In the genomic region with DNA sequence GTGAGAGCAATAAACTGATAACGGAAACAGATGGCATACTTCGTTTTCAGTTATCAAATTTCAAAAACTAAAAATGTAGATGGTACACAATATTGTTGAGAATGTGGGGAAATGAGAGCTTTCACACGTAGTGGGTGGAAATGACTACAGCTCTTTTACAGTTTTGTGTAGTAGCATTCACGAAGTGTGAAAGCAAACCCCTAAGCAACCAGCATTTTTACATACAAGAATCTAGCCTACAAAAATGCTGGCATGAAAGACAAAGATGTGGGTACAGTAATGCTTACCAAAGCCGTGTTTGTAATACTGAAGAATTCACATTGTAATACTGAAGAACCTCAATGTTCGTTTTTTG, we compare ENCODE assay signal across 11 cellular contexts. TPM values are rescaled to one million over a fixed set of nuclear protein-coding genes. Genes with fewer than 3 reads are reported as not detected.
DNase-seq lines count a peak whose midpoint lies in the region; ATAC-seq and TF ChIP-seq lines count a peak whose summit lies in the region.
"Had no signal": no experiment of that assay in that cellular context is flagged by ENCODE, and none has a peak within 500 bp of the region (broad histone marks: within the 10 kb centered on the region; RNA-seq: fewer than 3 reads in every experiment).

No MANE protein-coding gene starts in this region.

- CTCF ChIA-PET in activated CD8-positive, alpha-beta memory T cell treated with anti-CD3 and anti-CD28 coated beads, Interleukin-2, amount 10 ng/mL, durations not matched to agents 7 days and 5 days (lab: Charles Lee): interaction anchor here (1.6 kb wide), 1 partner anchor 11 kb away, joined by 6 read pairs; no protein-coding TSS in a partner anchor

- DNase-seq in activated CD8-positive, alpha-beta memory T cell treated with anti-CD3 and anti-CD28 coated beads, Interleukin-2, amount 10 ng/mL, durations not matched to agents 7 days and 5 days: no peak
- no peak for DNase-seq in activated CD8-positive, alpha-beta memory T cell treated with anti-CD3 and anti-CD28 coated beads, Interleukin-2, amount 50 U/mL, for 4 hours
- DNase-seq in astrocyte of the cerebellum (ENCODE audit: low read depth): no peak
- DNase-seq in kidney epithelial cell (ENCODE audit: low read depth): no peak
- DNase-seq in thoracic aorta (ENCODE audit: low spot score): no peak
- no peak for DNase-seq in pons (ENCODE audit: low spot score)
- no peak for DNase-seq in iPS-NIHi7 (ENCODE audit: extremely low spot score)
- DNase-seq in SW480 (ENCODE audit: low spot score): no peak
- DNase-seq: activated CD4-positive, CD25-positive, alpha-beta regulatory T cell had no signal

- peaks cover 9% of the 10 kb centered on the region for H3K4me1 Mint-ChIP-seq in activated CD8-positive, alpha-beta memory T cell treated with anti-CD3 and anti-CD28 coated beads, Interleukin-2, amount 10 ng/mL, durations not matched to agents 7 days and 5 days
- H3K4me1 Mint-ChIP-seq: mesothelial cell of epicardium had no signal

- no peak for TF ChIP-seq CTCF in astrocyte of the cerebellum (IDR thresholded peaks at IDR 0.05; ENCODE audit: low read depth, low read length, missing control alignments)
- TF ChIP-seq CTCF in kidney epithelial cell (IDR thresholded peaks at IDR 0.05; ENCODE audit: insufficient read depth, low read length, poor library complexity, severe bottlenecking): no peak
- TF ChIP-seq CTCF in thoracic aorta (IDR thresholded peaks at IDR 0.05): no peak

- no peaks in the 10 kb centered on the region for H3K9me3 ChIP-seq in thoracic aorta

- no peaks in the 10 kb centered on the region for H3K36me3 ChIP-seq in kidney epithelial cell (ENCODE audit: control insufficient read depth, insufficient read depth, low read length)
- H3K36me3 ChIP-seq in thoracic aorta: no peaks in the 10 kb centered on the region

- H3K4me1 ChIP-seq in thoracic aorta (ENCODE audit: control insufficient read depth in 1 of 2, low read depth in 2 of 2): peaks cover 0 to 7% of the 10 kb centered on the region in 2 donors

- H3K27me3 ChIP-seq in kidney epithelial cell (ENCODE audit: control insufficient read depth, insufficient read depth, low read length): peaks cover 6% of the 10 kb centered on the region
- no peaks in the 10 kb centered on the region for H3K27me3 ChIP-seq in thoracic aorta (replicated peaks; ENCODE audit: insufficient read depth)

- no peak for ATAC-seq in activated CD8-positive, alpha-beta memory T cell treated with anti-CD3 and anti-CD28 coated beads, Interleukin-2, amount 10 ng/mL, durations not matched to agents 7 days and 5 days
- ATAC-seq in thoracic aorta (ENCODE audit: insufficient number of reproducible peaks, low FRiP score, low read depth): no peak
- ATAC-seq: HepG2 had no signal

- H3K27ac Mint-ChIP-seq in activated CD8-positive, alpha-beta memory T cell treated with anti-CD3 and anti-CD28 coated beads, Interleukin-2, amount 10 ng/mL, durations not matched to agents 7 days and 5 days: no peak overlapping the region
- H3K27ac Mint-ChIP-seq: mesothelial cell of epicardium had no signal

- H3K27ac ChIP-seq in thoracic aorta: no peak overlapping the region

- H3K27me3 Mint-ChIP-seq in activated CD8-positive, alpha-beta memory T cell treated with anti-CD3 and anti-CD28 coated beads, Interleukin-2, amount 10 ng/mL, durations not matched to agents 7 days and 5 days: peaks cover 31% of the 10 kb centered on the region

- in situ Hi-C loops in astrocyte of the cerebellum (cut with HindIII; ENCODE audit: low sequenced_read_pairs): no loop called here

- peaks cover 8% of the 10 kb centered on the region for H3K9me3 Mint-ChIP-seq in activated CD8-positive, alpha-beta memory T cell treated with anti-CD3 and anti-CD28 coated beads, Interleukin-2, amount 10 ng/mL, durations not matched to agents 7 days and 5 days (ENCODE audit: low read depth)

- H3K4me3 Mint-ChIP-seq in activated CD8-positive, alpha-beta memory T cell treated with anti-CD3 and anti-CD28 coated beads, Interleukin-2, amount 10 ng/mL, durations not matched to agents 7 days and 5 days: peak overlapping the region; percentile 56
- H3K4me3 Mint-ChIP-seq: mesothelial cell of epicardium had no signal

- peak overlapping the region; percentile 39 for H3K4me3 ChIP-seq in astrocyte of the cerebellum (ENCODE audit: low read depth, low read length)
- peak overlapping the region; percentile 45 for H3K4me3 ChIP-seq in kidney epithelial cell (ENCODE audit: low read depth, low read length)
- peak overlapping the region; percentile 72 for H3K4me3 ChIP-seq in thoracic aorta

- H3K36me3 Mint-ChIP-seq in activated CD8-positive, alpha-beta memory T cell treated with anti-CD3 and anti-CD28 coated beads, Interleukin-2, amount 10 ng/mL, durations not matched to agents 7 days and 5 days: peaks cover 8% of the 10 kb centered on the region
- H3K36me3 Mint-ChIP-seq: mesothelial cell of epicardium had no signal

RNA-seq across cellular contexts. Expression of a gene that starts 6.3 kb away (rescaled TPM):
- 1 to 10 TPM; 5.2 to 6.5 TPM for total RNA-seq in activated CD8-positive, alpha-beta memory T cell treated with anti-CD3 and anti-CD28 coated beads, Interleukin-2, amount 10 ng/mL, durations not matched to agents 7 days and 5 days
- total RNA-seq in kidney epithelial cell (3.8 and 4.0 TPM in 2 replicates), thoracic aorta (10 to 100 TPM in 1 of 2 donors, 1 to 10 TPM in 1; 8.1 to 15.3 TPM)

RNA-seq across cellular contexts. Expression of a gene that starts 18.6 kb away (rescaled TPM):
- under 1 TPM; 0.40 to 0.58 TPM for total RNA-seq in activated CD8-positive, alpha-beta memory T cell treated with anti-CD3 and anti-CD28 coated beads, Interleukin-2, amount 10 ng/mL, durations not matched to agents 7 days and 5 days
- total RNA-seq in kidney epithelial cell (0.41 and 0.63 TPM in 2 replicates), thoracic aorta (1 to 10 TPM; 5.9 to 6.5 TPM)
- total RNA-seq: HepG2 had no signal

RNA-seq across cellular contexts. Expression of a gene that starts 40.1 kb away (rescaled TPM):
- 10 to 100 TPM; 43.9 to 53.0 TPM for total RNA-seq in activated CD8-positive, alpha-beta memory T cell treated with anti-CD3 and anti-CD28 coated beads, Interleukin-2, amount 10 ng/mL, durations not matched to agents 7 days and 5 days
- total RNA-seq in kidney epithelial cell (8.8 and 10.8 TPM in 2 replicates), thoracic aorta (1 to 10 TPM; 2.8 to 3.5 TPM)
